8 cellular contexts compared by ENCODE assay signal in genomic region chr9:110021891-110022290, GRCh38.
DNase-seq lines count a peak whose midpoint lies in the region; ATAC-seq and TF ChIP-seq lines count a peak whose summit lies in the region.

No MANE protein-coding gene starts in this region.

- H3K4me2 ChIP-seq in OCI-LY7 (ENCODE audit: low read length) (peak overlapping the region; percentile 13), PC-9 (no peak overlapping the region)

- H3K27me3 ChIP-seq in Peyer's patch (no peaks in the 10 kb centered on the region), PC-9 (ENCODE audit: insufficient read depth, low read depth) (no peaks in the 10 kb centered on the region)

- H3K36me3 Mint-ChIP-seq in activated CD8-positive, alpha-beta T cell treated with anti-CD3 and anti-CD28 coated beads, Interleukin-2, amount 10 ng/mL, durations not matched to agents 7 days and 5 days (ENCODE audit: low read depth), result no peaks in the 10 kb centered on the region
- no peaks in the 10 kb centered on the region for H3K36me3 Mint-ChIP-seq in activated CD8-positive, alpha-beta T cell treated with anti-CD3 and anti-CD28 coated beads for 36 hours (ENCODE audit: low read depth)
- peaks cover 4% of the 10 kb centered on the region for H3K36me3 Mint-ChIP-seq in osteocyte (ENCODE audit: unreplicated experiment)

- no peak for TF ChIP-seq POLR2A in Peyer's patch (IDR thresholded peaks at IDR 0.05)

- BruUV-seq in OCI-LY7 (replicated peaks; lab: Mats Ljungman, UMichigan) (no TSS peak), PC-9 (replicated peaks; lab: Mats Ljungman, UMichigan) (no TSS peak)

- CTCF ChIA-PET in activated CD8-positive, alpha-beta T cell treated with anti-CD3 and anti-CD28 coated beads, Interleukin-2, amount 10 ng/mL, durations not matched to agents 7 days and 5 days (lab: Charles Lee), result no interaction called here
- CTCF ChIA-PET in activated CD8-positive, alpha-beta T cell treated with anti-CD3 and anti-CD28 coated beads for 36 hours (lab: Charles Lee), result no interaction called here
- CTCF ChIA-PET in OCI-LY7 (lab: Charles Lee; ENCODE audit: unreplicated experiment) (no interaction called here), PC-9 (lab: Charles Lee) (no interaction called here)

- POLR2A ChIA-PET in activated CD8-positive, alpha-beta T cell treated with anti-CD3 and anti-CD28 coated beads, Interleukin-2, amount 10 ng/mL, durations not matched to agents 7 days and 5 days (lab: Charles Lee), result no interaction called here
- POLR2A ChIA-PET in activated CD8-positive, alpha-beta T cell treated with anti-CD3 and anti-CD28 coated beads for 36 hours (lab: Charles Lee), result no interaction called here
- POLR2A ChIA-PET in OCI-LY7 (lab: Charles Lee) (interaction anchor here (0.6 to 1.0 kb wide), 3 partner anchors 10 to 108 kb away, joined by 4 read pairs; no protein-coding TSS in a partner anchor), PC-9 (lab: Charles Lee; ENCODE audit: unreplicated experiment) (no interaction called here)

- H3K9me3 Mint-ChIP-seq in activated CD8-positive, alpha-beta T cell treated with anti-CD3 and anti-CD28 coated beads, Interleukin-2, amount 10 ng/mL, durations not matched to agents 7 days and 5 days (ENCODE audit: insufficient read depth), result no peaks in the 10 kb centered on the region
- no peaks in the 10 kb centered on the region for H3K9me3 Mint-ChIP-seq in activated CD8-positive, alpha-beta T cell treated with anti-CD3 and anti-CD28 coated beads for 36 hours
- H3K9me3 Mint-ChIP-seq in osteocyte (ENCODE audit: unreplicated experiment), result no peaks in the 10 kb centered on the region

- intact Hi-C loops in activated CD8-positive, alpha-beta T cell treated with anti-CD3 and anti-CD28 coated beads for 36 hours (cut with micrococcal nuclease), result no loop called here
- intact Hi-C loops in OCI-LY7 (cut with micrococcal nuclease; ENCODE audit: unreplicated experiment), result no loop called here
- intact Hi-C loops in PC-9 (cut with micrococcal nuclease; ENCODE audit: unreplicated experiment), result no loop called here

- peak overlapping the region; percentile 24; the same call in 1 of the 2 replicates for H2AFZ ChIP-seq in OCI-LY7 (ENCODE audit: low read length)
- no peak overlapping the region for H2AFZ ChIP-seq in PC-9

- H3K9me3 ChIP-seq in OCI-LY7 (ENCODE audit: low read length), result no peaks in the 10 kb centered on the region
- H3K9me3 ChIP-seq in Peyer's patch, result no peaks in the 10 kb centered on the region
- H3K9me3 ChIP-seq in PC-9 (ENCODE audit: insufficient read depth, low read depth), result no peaks in the 10 kb centered on the region

- peaks cover 5% of the 10 kb centered on the region for H3K27me3 Mint-ChIP-seq in activated CD8-positive, alpha-beta T cell treated with anti-CD3 and anti-CD28 coated beads, Interleukin-2, amount 10 ng/mL, durations not matched to agents 7 days and 5 days (ENCODE audit: low read depth)
- H3K27me3 Mint-ChIP-seq in activated CD8-positive, alpha-beta T cell treated with anti-CD3 and anti-CD28 coated beads for 36 hours, result no peaks in the 10 kb centered on the region
- no peaks in the 10 kb centered on the region for H3K27me3 Mint-ChIP-seq in osteocyte (ENCODE audit: unreplicated experiment)

- no peak overlapping the region for H3K4me3 Mint-ChIP-seq in activated CD8-positive, alpha-beta T cell treated with anti-CD3 and anti-CD28 coated beads, Interleukin-2, amount 10 ng/mL, durations not matched to agents 7 days and 5 days
- no peak overlapping the region for H3K4me3 Mint-ChIP-seq in activated CD8-positive, alpha-beta T cell treated with anti-CD3 and anti-CD28 coated beads for 36 hours
- no peak overlapping the region for H3K4me3 Mint-ChIP-seq in osteocyte (ENCODE audit: unreplicated experiment)

- H3K4me1 Mint-ChIP-seq in activated CD8-positive, alpha-beta T cell treated with anti-CD3 and anti-CD28 coated beads, Interleukin-2, amount 10 ng/mL, durations not matched to agents 7 days and 5 days (ENCODE audit: low read depth), result peaks cover 4% of the 10 kb centered on the region
- H3K4me1 Mint-ChIP-seq in activated CD8-positive, alpha-beta T cell treated with anti-CD3 and anti-CD28 coated beads for 36 hours (ENCODE audit: low read depth), result peaks cover 5% of the 10 kb centered on the region
- H3K4me1 Mint-ChIP-seq in osteocyte (ENCODE audit: unreplicated experiment), result peaks cover 14% of the 10 kb centered on the region

- no peaks in the 10 kb centered on the region for H3K9me2 ChIP-seq in OCI-LY7 (ENCODE audit: insufficient read depth, low read length)
- no peaks in the 10 kb centered on the region for H3K9me2 ChIP-seq in PC-9 (ENCODE audit: insufficient read depth)

- peak; percentile 44 for ATAC-seq in activated CD8-positive, alpha-beta T cell treated with anti-CD3 and anti-CD28 coated beads, Interleukin-2, amount 10 ng/mL, durations not matched to agents 7 days and 5 days
- no peak for ATAC-seq in activated CD8-positive, alpha-beta T cell treated with anti-CD3 and anti-CD28 coated beads for 36 hours
- peak; percentile 97 for ATAC-seq in HG02870 (IDR thresholded peaks at IDR 0.05; ENCODE audit: unreplicated experiment)

- H3K27ac ChIP-seq in OCI-LY7 (ENCODE audit: low read depth, low read length, poor library complexity, severe bottlenecking), result no peak overlapping the region
- H3K27ac ChIP-seq in Peyer's patch, result peak overlapping the region in 1 of 4 donors; percentile 27
- no peak overlapping the region for H3K27ac ChIP-seq in PC-9

- peak overlapping the region; percentile 1 for H3K27ac Mint-ChIP-seq in activated CD8-positive, alpha-beta T cell treated with anti-CD3 and anti-CD28 coated beads, Interleukin-2, amount 10 ng/mL, durations not matched to agents 7 days and 5 days
- H3K27ac Mint-ChIP-seq in activated CD8-positive, alpha-beta T cell treated with anti-CD3 and anti-CD28 coated beads for 36 hours, result no peak overlapping the region
- H3K27ac Mint-ChIP-seq in osteocyte (ENCODE audit: unreplicated experiment), result peak overlapping the region; percentile 49

- TF ChIP-seq CTCF in activated CD8-positive, alpha-beta T cell treated with anti-CD3 and anti-CD28 coated beads for 36 hours (IDR thresholded peaks at IDR 0.05), result no peak
- TF ChIP-seq CTCF in OCI-LY7 (conservative IDR thresholded peaks at IDR 0.05; ENCODE audit: low read length) (no peak), osteocyte (IDR thresholded peaks at IDR 0.05) (no peak), Peyer's patch (IDR thresholded peaks at IDR 0.05) (no peak), PC-9 (conservative IDR thresholded peaks at IDR 0.05) (no peak)

- H3K79me2 ChIP-seq in OCI-LY7 (ENCODE audit: insufficient read depth, low read depth, low read length), result no peaks in the 10 kb centered on the region
- no peaks in the 10 kb centered on the region for H3K79me2 ChIP-seq in PC-9 (ENCODE audit: low read depth)

- peaks cover 9% of the 10 kb centered on the region for H3K4me1 ChIP-seq in OCI-LY7 (ENCODE audit: insufficient read depth, low read length, poor library complexity, severe bottlenecking)
- no peaks in the 10 kb centered on the region for H3K4me1 ChIP-seq in Peyer's patch
- no peaks in the 10 kb centered on the region for H3K4me1 ChIP-seq in PC-9 (replicated peaks; ENCODE audit: insufficient read depth)

- no peak overlapping the region for H3K4me3 ChIP-seq in OCI-LY7 (ENCODE audit: low read depth, low read length, poor library complexity, severe bottlenecking)
- no peak overlapping the region for H3K4me3 ChIP-seq in Peyer's patch
- no peak overlapping the region for H3K4me3 ChIP-seq in PC-9

- H3K36me3 ChIP-seq in OCI-LY7 (ENCODE audit: insufficient read depth, low read length) (no peaks in the 10 kb centered on the region), Peyer's patch (no peaks in the 10 kb centered on the region), PC-9 (ENCODE audit: low read depth) (no peaks in the 10 kb centered on the region)

- H4K20me1 ChIP-seq in OCI-LY7 (ENCODE audit: insufficient read depth, low read length), result no peaks in the 10 kb centered on the region
- no peaks in the 10 kb centered on the region for H4K20me1 ChIP-seq in PC-9 (ENCODE audit: insufficient read depth)

- H3F3A ChIP-seq in PC-9 (ENCODE audit: insufficient read depth, low read depth), result no peaks in the 10 kb centered on the region

- no peak for DNase-seq in activated CD8-positive, alpha-beta T cell treated with anti-CD3 and anti-CD28 coated beads, Interleukin-2, amount 10 ng/mL, durations not matched to agents 7 days and 5 days
- no peak for DNase-seq in activated CD8-positive, alpha-beta T cell treated with anti-CD3 and anti-CD28 coated beads for 36 hours
- DNase-seq in OCI-LY7 (ENCODE audit: low spot score), result peak; percentile 40
- no peak for DNase-seq in osteocyte (ENCODE audit: extremely low spot score, unreplicated experiment)
- DNase-seq in Peyer's patch, result no peak
- no peak for DNase-seq in AG20443 (ENCODE audit: low spot score)
- DNase-seq in PC-9, result no peak
